Comparison of ENCODE assay signal across 8 cellular contexts in genomic region chr10:132352462-132353308, GRCh38. TPM values are rescaled to one million over a fixed set of nuclear protein-coding genes. Genes with fewer than 3 reads are reported as not detected.
DNase-seq lines count a peak whose midpoint lies in the region; ATAC-seq, FAIRE-seq and TF ChIP-seq lines count a peak whose summit lies in the region.
"Not testable (repeated sequence)": the region's sequence is repeated elsewhere in the genome, so short reads cannot be mapped to it uniquely, and the experiment has no call there.

No MANE protein-coding gene starts in this region.

- CTCF ChIA-PET in HEK293 (lab: Yijun Ruan, JAX) = interaction anchor here (0.6 to 1.7 kb wide), 6 partner anchors 9 to 315 kb away, joined by 3 to 7 read pairs (median 4); no protein-coding TSS in a partner anchor
- CTCF ChIA-PET in K562 (lab: Yijun Ruan, JAX; ENCODE audit: low intra/inter-chr PET ratio) = interaction anchor here (1.2 to 1.4 kb wide), 2 partner anchors 101 to 130 kb away, joined by 4 to 5 read pairs; no protein-coding TSS in a partner anchor

- not testable (repeated sequence) for H3K79me2 ChIP-seq in K562 (ENCODE audit: control insufficient read depth, insufficient read depth, low read length)

- H3K4me2 ChIP-seq in K562 (ENCODE audit: insufficient read depth, low read length) = not testable (repeated sequence)

- TF ChIP-seq POLR2A in K562 (conservative IDR thresholded peaks at IDR 0.05) = not testable (repeated sequence)

- TF ChIP-seq CTCF in HEK293 (tag by site-specific recombination; IDR thresholded peaks at IDR 0.05) (peak; percentile 97), K562 (IDR thresholded peaks at IDR 0.05 in 2 of 3, conservative IDR thresholded peaks at IDR 0.05 in 1 of 3; ENCODE audit: insufficient read depth in 2 of 3, low read depth in 1 of 3, low read length in 3 of 3) (peak; percentile 70 to 78 (median 78))

- H3K4me1 ChIP-seq in HEK293 (ENCODE audit: control insufficient read depth, insufficient read depth, low read length) = not testable (repeated sequence)
- H3K4me1 ChIP-seq in K562 (replicated peaks in 1 of 2; ENCODE audit: control insufficient read depth in 2 of 2, insufficient read depth in 2 of 2, low read length in 2 of 2) = peaks cover 0 to 28% of the 10 kb centered on the region in 2 experiments; a peak in 2 of 5 replicates

- not testable (repeated sequence) for H4K20me1 ChIP-seq in K562 (replicated peaks; ENCODE audit: control insufficient read depth, insufficient read depth, low read length)

- peak; percentile 77 for FAIRE-seq in K562 (lab: Jason Lieb, UNC)

- peak; percentile 93 for ATAC-seq in K562

- POLR2A ChIA-PET in HEK293 (lab: Yijun Ruan, JAX); K562 (lab: Yijun Ruan, JAX): not testable (repeated sequence)

- in situ Hi-C loops in K562 (cut with MboI) = not testable (repeated sequence)

- H3K9me3 ChIP-seq in HEK293 (ENCODE audit: control insufficient read depth, insufficient read depth, low read depth, low read length); K562 (replicated peaks; ENCODE audit: control insufficient read depth, insufficient read depth, low read depth, low read length): not testable (repeated sequence)

- WGBS in K562 (ENCODE audit: insufficient coverage, low coverage, missing lambda C conversion rate) = 17% methylated on average over 7 of the region's 44 CpGs

- H3K36me3 ChIP-seq in HEK293 (ENCODE audit: control insufficient read depth in 2 of 2, insufficient read depth in 1 of 2, low read length in 2 of 2); K562 (ENCODE audit: control insufficient read depth, insufficient read depth, low read length): not testable (repeated sequence)

- not testable (repeated sequence) for H2AFZ ChIP-seq in K562 (ENCODE audit: low read depth, low read length)

- intact Hi-C loops in K562 (cut with micrococcal nuclease) = loop anchor here (1.0 kb wide), 1 partner anchor 129 kb away; no protein-coding TSS in a partner anchor
- intact Hi-C loops in cardiac septum (cut with DNase I) = loop anchor here (1.0 kb wide), 1 partner anchor 129 kb away; no protein-coding TSS in a partner anchor

- not testable (repeated sequence) for H3K9ac ChIP-seq in K562 (ENCODE audit: insufficient read depth in 1 of 2, low read depth in 2 of 2, low read length in 2 of 2)

- peak; percentile 45 to 72 for TF ChIP-seq RAD21 in K562 (CRISPR knock-in tag; conservative IDR thresholded peaks at IDR 0.05 in 1 of 2, IDR thresholded peaks at IDR 0.05 in 1 of 2)

- peak; percentile 9 for DNase-seq in COR-L47 (lab: John Stamatoyannopoulos, UW)
- DNase-seq in NOMO-1 (lab: John Stamatoyannopoulos, UW; ENCODE audit: unreplicated experiment in 2 of 2) = peak; percentile 32 to 35
- peak; percentile 86 for DNase-seq in activated CD4-positive, alpha-beta T cell treated with anti-CD3 and anti-CD28 coated beads for 48 hours
- peak; percentile 75 to 78 (median 76) for DNase-seq in K562 (ENCODE audit: extremely low read depth in 1 of 4, low spot score in 3 of 4)
- peak; percentile 88 for DNase-seq in cardiac septum (ENCODE audit: low spot score)
- DNase-seq in occipital lobe (lab: John Stamatoyannopoulos, UW) = peak; percentile 53
- peak; percentile 64 for DNase-seq in stimulated activated CD8-positive, alpha-beta memory T cell treated with anti-CD3 and anti-CD28 coated beads, Interleukin-7, amount 100 ng/mL, for 24 hours (ENCODE audit: low read depth)

- not testable (repeated sequence) for H3K9me1 ChIP-seq in K562 (ENCODE audit: control insufficient read depth, insufficient read depth, low read length)

- TF ChIP-seq EP300 in K562 (IDR thresholded peaks at IDR 0.05; ENCODE audit: low read length) = not testable (repeated sequence)

- H3K27ac ChIP-seq in HEK293 (ENCODE audit: extremely low read depth, low read depth, low read length); K562 (ENCODE audit: extremely low read depth, low read depth, low read length): not testable (repeated sequence)

- not testable (repeated sequence) for H3K4me3 ChIP-seq in HEK293 (ENCODE audit: low read depth, low read length); K562

- not testable (repeated sequence) for BruUV-seq in K562 (replicated peaks; lab: Mats Ljungman, UMichigan)

- H3K27me3 ChIP-seq in K562 (ENCODE audit: control insufficient read depth in 2 of 2, insufficient read depth in 2 of 2, low read length in 2 of 2) = not testable (repeated sequence)

TF ChIP-seq in HEK293, 187 proteins besides CTCF, POLR2A, EP300 and RAD21 (continues in another document):
- TF ChIP-seq GLIS1 (tag by site-specific recombination; IDR thresholded peaks at IDR 0.05) = peak; percentile 95
- peak; percentile 44; the same call in 1 of the 2 replicates for TF ChIP-seq ZNF391 (tag by site-specific recombination; IDR thresholded peaks at IDR 0.05; ENCODE audit: borderline replicate concordance, low read depth)
- TF ChIP-seq ZNF2 (tag by site-specific recombination; IDR thresholded peaks at IDR 0.05) = peak; percentile 60; the same call in 1 of the 2 replicates

RNA-seq across cellular contexts. Expression of gene LRRC27, which starts 20.7 kb away (rescaled TPM):
- total RNA-seq in K562 (2011; cell fraction: chromatin; rRNA removed; ENCODE audit: low replicate concordance) = 8.1 and 11.5 TPM in 2 replicates
- 4.9 and 5.3 TPM in 2 replicates for total RNA-seq in K562 (2011; cell fraction: nucleolus; rRNA removed)
- 4.6 and 5.2 TPM in 2 replicates for total RNA-seq in K562 (2011; cell fraction: nucleoplasm; rRNA removed)
- total RNA-seq in K562 (2014; rRNA removed) (1.00 and 2.2 TPM in 2 replicates), K562 (2014; rRNA removed; fragmentation: Illumina TruSeq; extraction: Trizol) (1.3 and 1.5 TPM in 2 replicates), K562 (2015; rRNA removed; fragmentation: Illumina TruSeq; extraction: Trizol) (1.2 and 1.3 TPM in 2 replicates), K562 (2021) (2.3 TPM in 2 replicates), cardiac septum (3.8 TPM), occipital lobe (22.8 TPM)
- polyA plus RNA-seq in K562 (2011; rRNA removed) (2.2 and 2.3 TPM in 2 replicates), K562 (2014; fragmentation: Illumina TruSeq; extraction: Trizol) (1.4 and 2.6 TPM in 2 replicates), K562 (2014; fragmentation: Nextera tagmentation; extraction: Ambion mirVana) (under 1 TPM; 0.10 to 0.38 TPM), K562 (2014; rRNA removed) (1.7 and 2.7 TPM in 2 replicates)
- polyA plus RNA-seq in K562 (2011; cell fraction: cytosol; rRNA removed) = 1.8 and 2.2 TPM in 2 replicates
- 7.7 and 13.9 TPM in 2 replicates for polyA plus RNA-seq in K562 (2011; cell fraction: nucleus; rRNA removed)
- 1.8 and 5.9 TPM in 2 replicates for polyA plus RNA-seq in K562 (2012)
- polyA minus RNA-seq in K562 (2011; rRNA and poly(A)+ RNA removed) = 0.93 and 1.4 TPM in 2 replicates
- polyA minus RNA-seq in K562 (2011; cell fraction: cytosol; rRNA and poly(A)+ RNA removed) = 0.86 TPM in 1 of 2 replicates, not detected in the other
- 2.7 and 3.3 TPM in 2 replicates for polyA minus RNA-seq in K562 (2011; cell fraction: nucleus; rRNA and poly(A)+ RNA removed)

RNA-seq across cellular contexts. Expression of gene PWWP2B, which starts 44.3 kb away (rescaled TPM):
- total RNA-seq in K562 (2011; cell fraction: chromatin; rRNA removed; ENCODE audit: low replicate concordance) = 1.1 and 5.8 TPM in 2 replicates
- total RNA-seq in K562 (2011; cell fraction: nucleolus; rRNA removed) = 5.5 and 6.5 TPM in 2 replicates
- total RNA-seq in K562 (2011; cell fraction: nucleoplasm; rRNA removed) = 3.1 and 3.2 TPM in 2 replicates
- total RNA-seq in K562 (2014; rRNA removed) = 7.5 and 10.4 TPM in 2 replicates
- total RNA-seq in K562 (2014; rRNA removed; fragmentation: Illumina TruSeq; extraction: Trizol) = 0.64 and 0.80 TPM in 2 replicates
- total RNA-seq in K562 (2015; rRNA removed; fragmentation: Illumina TruSeq; extraction: Trizol) = 2.0 and 2.7 TPM in 2 replicates
- total RNA-seq in K562 (2021) = 9.2 and 9.8 TPM in 2 replicates
- polyA plus RNA-seq in K562 (2011; rRNA removed) = 1.2 and 1.7 TPM in 2 replicates
- polyA plus RNA-seq in K562 (2011; cell fraction: cytosol; rRNA removed) = 2.3 and 7.4 TPM in 2 replicates
- polyA plus RNA-seq in K562 (2011; cell fraction: nucleus; rRNA removed) = 3.1 and 5.8 TPM in 2 replicates
- polyA plus RNA-seq in K562 (2012) = 3.8 and 4.8 TPM in 2 replicates
- polyA plus RNA-seq in K562 (2014; fragmentation: Illumina TruSeq; extraction: Trizol) = 0.24 and 1.2 TPM in 2 replicates
- under 1 TPM in 1 of 2 experiments, not detected in 1; 0.07 TPM for polyA plus RNA-seq in K562 (2014; fragmentation: Nextera tagmentation; extraction: Ambion mirVana)
- 3.3 and 4.3 TPM in 2 replicates for polyA plus RNA-seq in K562 (2014; rRNA removed)
- 0.57 and 1.3 TPM in 2 replicates for polyA minus RNA-seq in K562 (2011; rRNA and poly(A)+ RNA removed)
- 2.9 and 4.0 TPM in 2 replicates for polyA minus RNA-seq in K562 (2011; cell fraction: cytosol; rRNA and poly(A)+ RNA removed)
- polyA minus RNA-seq in K562 (2011; cell fraction: nucleus; rRNA and poly(A)+ RNA removed) = 2.0 and 2.8 TPM in 2 replicates
- 14.3 TPM for total RNA-seq in cardiac septum
- 5.6 TPM for total RNA-seq in occipital lobe

RNA-seq across cellular contexts. Expression of gene STK32C, which starts 44.9 kb away (rescaled TPM):
- total RNA-seq in K562 (2011; cell fraction: chromatin; rRNA removed; ENCODE audit: low replicate concordance) = 6.5 and 11.6 TPM in 2 replicates
- 13.8 and 19.2 TPM in 2 replicates for total RNA-seq in K562 (2011; cell fraction: nucleolus; rRNA removed)
- 12.1 and 15.1 TPM in 2 replicates for total RNA-seq in K562 (2011; cell fraction: nucleoplasm; rRNA removed)
- total RNA-seq in K562 (2014; rRNA removed) (15.4 and 20.6 TPM in 2 replicates), K562 (2014; rRNA removed; fragmentation: Illumina TruSeq; extraction: Trizol) (4.5 and 5.1 TPM in 2 replicates), K562 (2015; rRNA removed; fragmentation: Illumina TruSeq; extraction: Trizol) (6.5 and 8.3 TPM in 2 replicates), K562 (2021) (11.5 and 14.1 TPM in 2 replicates), cardiac septum (5.9 TPM), occipital lobe (21.5 TPM)
- polyA plus RNA-seq in K562 (2011; rRNA removed) (8.2 and 8.9 TPM in 2 replicates), K562 (2014; fragmentation: Illumina TruSeq; extraction: Trizol) (4.7 and 9.7 TPM in 2 replicates), K562 (2014; fragmentation: Nextera tagmentation; extraction: Ambion mirVana) (1 to 10 TPM; 1.5 to 2.4 TPM), K562 (2014; rRNA removed) (18.5 and 20.9 TPM in 2 replicates)
- polyA plus RNA-seq in K562 (2011; cell fraction: cytosol; rRNA removed) = 5.6 and 6.4 TPM in 2 replicates
- 12.3 and 14.7 TPM in 2 replicates for polyA plus RNA-seq in K562 (2011; cell fraction: nucleus; rRNA removed)
- 11.5 and 18.9 TPM in 2 replicates for polyA plus RNA-seq in K562 (2012)
- polyA minus RNA-seq in K562 (2011; rRNA and poly(A)+ RNA removed) = 4.0 and 5.7 TPM in 2 replicates
- polyA minus RNA-seq in K562 (2011; cell fraction: cytosol; rRNA and poly(A)+ RNA removed) = 3.5 and 3.9 TPM in 2 replicates
- 8.2 and 8.3 TPM in 2 replicates for polyA minus RNA-seq in K562 (2011; cell fraction: nucleus; rRNA and poly(A)+ RNA removed)

Comparison
In these comparisons a context has a peak if more than half of its experiments do, and no peak if none do; other contexts are left out.
1. DNase-seq: peak in every context shown above with its lines; median percentile 88 in cardiac septum; 86 in activated CD4-positive, alpha-beta T cell treated with anti-CD3 and anti-CD28 coated beads for 48 hours; 76 in K562; 64 in stimulated activated CD8-positive, alpha-beta memory T cell treated with anti-CD3 and anti-CD28 coated beads, Interleukin-7, amount 100 ng/mL, for 24 hours; 53 in occipital lobe; 34 in NOMO-1; 9 in COR-L47.